In genomic region chr18:56469582-56469981, GRCh38 we compare ENCODE assay signal across 28 cellular contexts.
"Had no signal": no experiment of that assay in that cellular context is flagged by ENCODE, and none has a peak within 500 bp of the region (broad histone marks: within the 10 kb centered on the region; RNA-seq: fewer than 3 reads in every experiment).

No MANE protein-coding gene starts in this region.

- H3K9me3 ChIP-seq: body of pancreas, colonic mucosa, testis, uterus had no signal

- H3K27me3 ChIP-seq: body of pancreas, cardiac muscle cell, colonic mucosa, esophagus muscularis mucosa, neutrophil, testis, uterus had no signal

- H3K4me1 ChIP-seq: body of pancreas, colonic mucosa, testis, uterus had no signal

- H3K36me3 ChIP-seq: cardiac muscle cell, colonic mucosa, esophagus muscularis mucosa, neutrophil, uterus had no signal

- DNase-seq: activated CD4-positive, alpha-beta T cell treated with anti-CD3 and anti-CD28 coated beads for 36 hours; activated CD4-positive, CD25-positive, alpha-beta regulatory T cell; activated CD8-positive, alpha-beta memory T cell treated with anti-CD3 and anti-CD28 coated beads, Interleukin-2, amount 10 ng/mL, durations not matched to agents 7 days and 5 days; activated CD8-positive, alpha-beta T cell treated with anti-CD3 and anti-CD28 coated beads, Interleukin-2, amount 10 ng/mL, durations not matched to agents 7 days and 5 days; activated naive CD4-positive, alpha-beta T cell treated with Interleukin-2 at 50 U/mL for 16 hours; activated T-cell treated with anti-CD3 and anti-CD28 coated beads, Interleukin-2, amount 50 U/mL, for 48 hours; aorta; body of pancreas; cerebellar nuclear complex; colonic mucosa; effector memory CD8-positive, alpha-beta T cell; foreskin melanocyte; glutamatergic neuron; left cardiac atrium; left ventricle myocardium superior; naive B cell; nephron progenitor cell; stimulated activated CD4-positive, alpha-beta T cell treated with anti-CD3 and anti-CD28 coated beads, Interleukin-12 subunit alpha, Interleukin-12 subunit beta, amount 100 ng/mL, for 4 hours; stimulated activated CD4-positive, alpha-beta T cell treated with anti-CD3 and anti-CD28 coated beads, Interleukin-4, amount 100 ng/mL, for 1 hour; stimulated activated naive CD8-positive, alpha-beta T cell treated with anti-CD3 and anti-CD28 coated beads, Interleukin-15, Interleukin-2, amounts not matched to agents 100 U/mL and 50 U/mL, for 24 hours; T-helper 1 cell; testis; trophoblast cell; uterus had no signal

- H3K4me3 ChIP-seq: body of pancreas, cardiac muscle cell, colonic mucosa, esophagus muscularis mucosa, skin epidermis, testis, uterus had no signal

- H3K27ac ChIP-seq: body of pancreas, cardiac muscle cell, colonic mucosa, esophagus muscularis mucosa, testis, uterus had no signal

- ATAC-seq: activated CD4-positive, alpha-beta T cell treated with anti-CD3 and anti-CD28 coated beads for 36 hours; activated CD8-positive, alpha-beta memory T cell treated with anti-CD3 and anti-CD28 coated beads, Interleukin-2, amount 10 ng/mL, durations not matched to agents 7 days and 5 days; activated CD8-positive, alpha-beta T cell treated with anti-CD3 and anti-CD28 coated beads, Interleukin-2, amount 10 ng/mL, durations not matched to agents 7 days and 5 days; body of pancreas; effector memory CD8-positive, alpha-beta T cell; left cardiac atrium; stimulated activated naive CD8-positive, alpha-beta T cell treated with anti-CD3 and anti-CD28 coated beads, Interleukin-15, Interleukin-2, amounts not matched to agents 100 U/mL and 50 U/mL, for 24 hours had no signal
